25 cellular contexts compared by ENCODE assay signal in genomic region chr3:189845069-189845468, GRCh38.
"Had no signal": no experiment of that assay in that cellular context is flagged by ENCODE, and none has a peak within 500 bp of the region (broad histone marks: within the 10 kb centered on the region; RNA-seq: fewer than 3 reads in every experiment).

No MANE protein-coding gene starts in this region.

- FAIRE-seq: endometrium, frontal cortex, urothelium cell line had no signal

- ATAC-seq: effector memory CD8-positive, alpha-beta T cell; left ventricle myocardium superior; lower lobe of right lung; natural killer cell; psoas muscle; right cardiac atrium; stimulated activated effector memory CD8-positive, alpha-beta T cell treated with anti-CD3 and anti-CD28 coated beads, Interleukin-12 subunit alpha, Interleukin-12 subunit beta, amount 100 ng/mL, for 72 hours had no signal

- H3K9me3 ChIP-seq: lower lobe of right lung, ovary, psoas muscle, sigmoid colon, testis, tibial artery had no signal

- H3K4me3 ChIP-seq: coronary artery, lower lobe of right lung, ovary, psoas muscle, sigmoid colon, testis, tibial artery had no signal

- H3K27me3 ChIP-seq: ovary, sigmoid colon, testis, tibial artery had no signal

- H3K36me3 ChIP-seq: lower lobe of right lung, ovary, sigmoid colon, tibial artery had no signal

- H3K4me1 ChIP-seq: lower lobe of right lung, sigmoid colon, testis, tibial artery had no signal

- DNase-seq: dermis blood vessel endothelial cell; effector memory CD8-positive, alpha-beta T cell; hypothalamus; immature natural killer cell; islet precursor cell; left ventricle myocardium superior; lower lobe of right lung; natural killer cell; occipital lobe; ovary; posterior cingulate gyrus; psoas muscle; right cardiac atrium; sigmoid colon; stimulated activated CD4-positive, alpha-beta T cell treated with anti-CD3 and anti-CD28 coated beads, Interleukin-2, amount 100 ng/mL, for 24 hours; stimulated activated CD4-positive, alpha-beta T cell treated with anti-CD3 and anti-CD28 coated beads, Interleukin-4, amount 100 ng/mL, for 24 hours; stimulated activated naive CD4-positive, alpha-beta T cell treated with Interleukin-2 at 50 U/mL for 16 hours; substantia nigra; testis; tibial artery had no signal

- H3K27ac ChIP-seq: coronary artery, lower lobe of right lung, ovary, psoas muscle, sigmoid colon, testis, tibial artery had no signal
